In genomic region chr19:1266116-1266817, GRCh38 we compare ENCODE assay signal across 8 cellular contexts. TPM values are rescaled to one million over a fixed set of nuclear protein-coding genes. Genes with fewer than 3 reads are reported as not detected.
DNase-seq lines count a peak whose midpoint lies in the region; ATAC-seq lines count a peak whose summit lies in the region.

No MANE protein-coding gene starts in this region.

- H3K27me3 ChIP-seq in ectodermal cell (ENCODE audit: control insufficient read depth, insufficient read depth, low read length, poor library complexity, severe bottlenecking) = peaks cover 16% of the 10 kb centered on the region

- H3K9me3 ChIP-seq in ectodermal cell (ENCODE audit: control insufficient read depth, low read length) = no peaks in the 10 kb centered on the region

- H3K4me1 ChIP-seq in ectodermal cell (ENCODE audit: control insufficient read depth, insufficient read depth, low read length) = peaks cover 66% of the 10 kb centered on the region

- peak overlapping the region; percentile 58 for H3K4me3 ChIP-seq in ectodermal cell (ENCODE audit: insufficient read depth, low read depth, low read length)

- DNase-seq in NCI-H2171 treated with DMSO at 0.1 percent for 48 hours (lab: John Stamatoyannopoulos, UW) (peak; percentile 57), NCI-H2171 (lab: John Stamatoyannopoulos, UW) (no peak), NCI-H69 (lab: John Stamatoyannopoulos, UW) (peak; percentile 99), lung microvascular endothelial cell (ENCODE audit: low read depth in 2 of 2) (peak; percentile 79 to 83)
- DNase-seq in activated CD4-positive, alpha-beta T cell treated with anti-CD3 and anti-CD28 coated beads, Interleukin-2, amount 50 U/mL, for 48 hours = peak; percentile 87 to 88
- DNase-seq in stimulated activated CD8-positive, alpha-beta memory T cell treated with anti-CD3 and anti-CD28 coated beads, Interleukin-12 subunit alpha, Interleukin-12 subunit beta, amount 100 ng/mL, for 4 hours (ENCODE audit: low read depth) = peak; percentile 81

- 2% methylated on average over 69 of the region's 69 CpGs for WGBS in ectodermal cell, 2 experiments

- peak overlapping the region; percentile 66 for H3K27ac ChIP-seq in ectodermal cell (ENCODE audit: insufficient read depth, low read depth, low read length, poor library complexity, severe bottlenecking)

- peaks cover 2% of the 10 kb centered on the region for H3K36me3 ChIP-seq in ectodermal cell (ENCODE audit: control insufficient read depth, insufficient read depth, low read length)

- peak; percentile 31 for ATAC-seq in HG03045 (IDR thresholded peaks at IDR 0.05; ENCODE audit: unreplicated experiment)

RNA-seq across cellular contexts. Expression of gene CIRBP, which starts 2.9 kb away (rescaled TPM):
- 532 TPM for polyA plus RNA-seq in ectodermal cell (2013, experiment 1 of 4)
- polyA plus RNA-seq in ectodermal cell (2013, experiment 2 of 4) = 509 TPM
- 334 TPM for polyA plus RNA-seq in ectodermal cell (2013, experiment 3 of 4)
- 373 TPM for polyA plus RNA-seq in ectodermal cell (2013, experiment 4 of 4)
- 95.4 and 115 TPM in 2 replicates for total RNA-seq in lung microvascular endothelial cell

RNA-seq across cellular contexts. Expression of gene FAM174C, which starts 9.1 kb away (rescaled TPM):
- polyA plus RNA-seq in ectodermal cell (2013, experiment 1 of 4) = 21.4 TPM
- polyA plus RNA-seq in ectodermal cell (2013, experiment 2 of 4) = 22.6 TPM
- 23.2 TPM for polyA plus RNA-seq in ectodermal cell (2013, experiment 3 of 4)
- 22.3 TPM for polyA plus RNA-seq in ectodermal cell (2013, experiment 4 of 4)
- total RNA-seq in lung microvascular endothelial cell = 16.9 and 17.0 TPM in 2 replicates

RNA-seq across cellular contexts. Expression of gene MIDN, which starts 17.9 kb away (rescaled TPM):
- polyA plus RNA-seq in ectodermal cell (2013, experiment 1 of 4) = 155 TPM
- 178 TPM for polyA plus RNA-seq in ectodermal cell (2013, experiment 2 of 4)
- polyA plus RNA-seq in ectodermal cell (2013, experiment 3 of 4) = 116 TPM
- 120 TPM for polyA plus RNA-seq in ectodermal cell (2013, experiment 4 of 4)
- 3.2 and 5.4 TPM in 2 replicates for total RNA-seq in lung microvascular endothelial cell

RNA-seq across cellular contexts. Expression of gene EFNA2, which starts 19.4 kb away (rescaled TPM):
- polyA plus RNA-seq in ectodermal cell (2013, experiment 1 of 4) = 34.3 TPM
- 34.7 TPM for polyA plus RNA-seq in ectodermal cell (2013, experiment 2 of 4)
- polyA plus RNA-seq in ectodermal cell (2013, experiment 3 of 4) = 35.1 TPM
- 33.8 TPM for polyA plus RNA-seq in ectodermal cell (2013, experiment 4 of 4)
- total RNA-seq in lung microvascular endothelial cell = under 0.01 TPM in 1 of 2 replicates, not detected in the other

RNA-seq across cellular contexts. Expression of gene ATP5F1D, which starts 24.7 kb away (rescaled TPM):
- polyA plus RNA-seq in ectodermal cell (2013, experiment 1 of 4) = 126 TPM
- 105 TPM for polyA plus RNA-seq in ectodermal cell (2013, experiment 2 of 4)
- 117 TPM for polyA plus RNA-seq in ectodermal cell (2013, experiment 3 of 4)
- polyA plus RNA-seq in ectodermal cell (2013, experiment 4 of 4) = 124 TPM
- 15.7 and 16.3 TPM in 2 replicates for total RNA-seq in lung microvascular endothelial cell
